Comparison of ENCODE assay signal across 8 cellular contexts in the genomic region with DNA sequence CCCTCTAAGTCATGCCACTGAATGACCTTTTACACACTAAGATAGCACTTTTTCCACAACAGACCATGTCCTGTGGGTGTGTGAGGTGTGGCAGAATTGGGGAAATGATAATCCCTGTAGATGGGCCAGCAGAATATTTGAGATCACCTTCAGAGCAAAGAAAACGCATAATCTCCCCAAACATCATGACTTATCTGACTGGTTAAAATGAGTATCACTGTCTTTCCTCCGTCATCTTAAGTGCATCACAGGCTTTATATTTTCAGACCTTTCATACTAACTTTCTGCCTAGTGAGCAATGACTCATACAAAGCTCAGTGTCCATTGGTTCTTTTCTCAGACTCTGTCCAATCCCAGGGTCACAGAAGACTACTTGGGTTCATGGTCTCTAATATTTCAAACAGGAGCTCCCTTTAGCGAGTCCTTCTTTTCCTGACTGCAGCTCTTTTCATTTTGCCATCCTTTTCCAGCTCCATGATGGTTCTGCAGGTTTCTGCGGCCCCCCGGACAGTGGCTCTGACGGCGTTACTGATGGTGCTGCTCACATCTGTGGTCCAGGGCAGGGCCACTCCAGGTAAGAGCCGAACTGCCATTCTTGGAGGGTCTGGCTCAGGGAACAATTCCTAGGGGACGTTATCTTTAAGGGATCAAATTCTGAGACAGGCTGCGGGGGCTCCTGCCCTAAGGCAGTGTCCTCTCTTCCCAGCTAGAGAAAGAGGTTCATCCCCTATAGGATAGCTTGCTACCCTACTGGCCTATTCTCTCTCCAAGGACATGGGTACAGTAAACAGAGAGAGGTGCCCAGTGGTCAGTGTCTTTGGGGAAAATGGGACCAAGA. TPM values are rescaled to one million over a fixed set of nuclear protein-coding genes. Genes with fewer than 3 reads are reported as not detected.
DNase-seq lines count a peak whose midpoint lies in the region; ATAC-seq and TF ChIP-seq lines count a peak whose summit lies in the region.

HLA-DPB1 (plus strand) TSS at position 423 of the 838 bp plus-strand sequence; CDS start at position 475, 52 bp downstream.

- peaks cover 8% of the 10 kb centered on the region; the same call in 1 of the 2 replicates for H3K9me2 ChIP-seq in GM23338 (ENCODE audit: insufficient read depth)

- H3K36me3 ChIP-seq in GM23338 (ENCODE audit: insufficient read depth): no peaks in the 10 kb centered on the region

- H3K4me1 ChIP-seq in GM23338 (ENCODE audit: insufficient read depth): peaks cover 4% of the 10 kb centered on the region; the same call in 1 of the 2 replicates
- no peaks in the 10 kb centered on the region for H3K4me1 ChIP-seq in foreskin keratinocyte

- no peak within 1 kb of the TSS for H3K4me3 ChIP-seq in GM23338

- peaks cover 16% of the 10 kb centered on the region for H3K4me1 Mint-ChIP-seq in GM23338

- no peaks in the 10 kb centered on the region for H3K79me2 ChIP-seq in GM23338 (replicated peaks; ENCODE audit: insufficient read depth)

- H3K27ac ChIP-seq in GM23338 (ENCODE audit: low read depth) (no peak within 1 kb of the TSS), foreskin keratinocyte (no peak within 1 kb of the TSS)

- no peaks in the 10 kb centered on the region for H3K9me3 Mint-ChIP-seq in GM23338

- no peak within 1 kb of the TSS for H2AFZ ChIP-seq in GM23338

- no peak within 1 kb of the TSS for H3K27ac Mint-ChIP-seq in GM23338

- no peak for DNase-seq in activated CD8-positive, alpha-beta memory T cell treated with anti-CD3 and anti-CD28 coated beads, Interleukin-2, amount 50 U/mL, for 4 hours
- DNase-seq in GM23338 (ENCODE audit: low spot score) (peak; percentile 50), Kasumi-1 (lab: John Stamatoyannopoulos, UW) (peak; percentile 50 to 73), foreskin keratinocyte (peak in 1 of 2 donors; percentile 38), pons (ENCODE audit: low spot score) (peak; percentile 91), NCI-H2107 treated with DMSO at 0.1 percent for 48 hours (lab: John Stamatoyannopoulos, UW; ENCODE audit: unreplicated experiment) (no peak)
- peak; percentile 40 to 49 for DNase-seq in activated T-cell treated with anti-CD3 and anti-CD28 coated beads, Interleukin-2, amount 50 U/mL, for 48 hours

- no peaks in the 10 kb centered on the region for H3F3A ChIP-seq in GM23338 (replicated peaks; ENCODE audit: low read depth)

- H3K4me2 ChIP-seq in GM23338: no peak within 1 kb of the TSS

- CTCF ChIA-PET in activated CD8-positive, alpha-beta memory T cell treated with anti-CD3 and anti-CD28 coated beads for 36 hours (lab: Charles Lee): interaction anchor here (1.6 to 2.0 kb wide), 2 partner anchors 60 to 173 kb away, joined by 4 to 10 read pairs; no protein-coding TSS in a partner anchor

- H3K4me3 Mint-ChIP-seq in GM23338: no peak within 1 kb of the TSS

- TF ChIP-seq CTCF in GM23338 (conservative IDR thresholded peaks at IDR 0.05; ENCODE audit: low read depth in 2 of 2) (no peak), foreskin keratinocyte (conservative IDR thresholded peaks at IDR 0.05) (no peak)

- H4K20me1 ChIP-seq in GM23338 (replicated peaks; ENCODE audit: insufficient read depth): no peaks in the 10 kb centered on the region

- H3K36me3 Mint-ChIP-seq in GM23338 (ENCODE audit: low read depth): no peaks in the 10 kb centered on the region; the same call in 2 of the 3 replicates

- H3K27me3 ChIP-seq in GM23338 (ENCODE audit: insufficient read depth) (no peaks in the 10 kb centered on the region), foreskin keratinocyte (peaks cover 78% of the 10 kb centered on the region)

- POLR2A ChIA-PET in activated CD8-positive, alpha-beta memory T cell treated with anti-CD3 and anti-CD28 coated beads for 36 hours (lab: Charles Lee): interaction anchor here (0.6 to 1.0 kb wide), 5 partner anchors 47 to 242 kb away, joined by 3 to 5 read pairs (median 3); partner anchors contain the start of genes BRD2, PFDN6, WDR46 and ZBTB22

- ATAC-seq in GM23338 (peak; percentile 21), foreskin keratinocyte (peak; percentile 50)

- peaks cover 9% of the 10 kb centered on the region for H3K27me3 Mint-ChIP-seq in GM23338 (ENCODE audit: insufficient read depth, low read depth, poor library complexity)

TF ChIP-seq in GM23338, 12 proteins besides CTCF, POLR2A, EP300 and RAD21:
- TF ChIP-seq JUNB (IDR thresholded peaks at IDR 0.05; ENCODE audit: unreplicated experiment) (no peak), CREB1 (CRISPR knock-in tag; IDR thresholded peaks at IDR 0.05; ENCODE audit: low read depth) (peak; percentile 59), EZH2 (IDR thresholded peaks at IDR 0.05; ENCODE audit: low read depth, unreplicated experiment) (no peak)

RNA-seq across cellular contexts. Expression of gene HLA-DPB1, which starts in this region (rescaled TPM):
- total RNA-seq in activated CD8-positive, alpha-beta memory T cell treated with anti-CD3 and anti-CD28 coated beads for 36 hours: 10 to 100 TPM; 10.4 to 10.9 TPM
- total RNA-seq in GM23338 (2014; rRNA removed; shearing (Covaris generic)): 32.1 and 37.6 TPM in 2 replicates
- 19.8 and 22.0 TPM in 2 replicates for polyA plus RNA-seq in GM23338 (2016; fragmentation: Nextera tagmentation; extraction: Ambion mirVana)
- total RNA-seq in foreskin keratinocyte: 2.7 TPM in 1 of 2 replicates, not detected in the other
- polyA plus RNA-seq in foreskin keratinocyte: 3.7 TPM in 1 of 2 replicates, not detected in the other

Comparison
In these comparisons a context has a peak if more than half of its experiments do, and no peak if none do; other contexts are left out.
1. DNase-seq: peak in GM23338 (single experiment), Kasumi-1 (2 of 2), activated T-cell treated with anti-CD3 and anti-CD28 coated beads, Interleukin-2, amount 50 U/mL, for 48 hours (2 of 2) and pons (single experiment); none in activated CD8-positive, alpha-beta memory T cell treated with anti-CD3 and anti-CD28 coated beads, Interleukin-2, amount 50 U/mL, for 4 hours (single experiment) and NCI-H2107 treated with DMSO at 0.1 percent for 48 hours (single experiment).